In genomic region chr1:29029652-29030051, GRCh38 we compare ENCODE assay signal across 23 cellular contexts.
A peak's percentile ranks its signal among the peaks of the same experiment; 100 is the strongest.
DNase-seq lines count a peak whose midpoint lies in the region; ATAC-seq and TF ChIP-seq lines count a peak whose summit lies in the region.
"Had no signal": no experiment of that assay in that cellular context is flagged by ENCODE, and none has a peak within 500 bp of the region (broad histone marks: within the 10 kb centered on the region; RNA-seq: fewer than 3 reads in every experiment).

No MANE protein-coding gene starts in this region.

- peaks cover 4% of the 10 kb centered on the region for H3K4me1 Mint-ChIP-seq in endodermal cell

- DNase-seq in NCI-H82 (lab: John Stamatoyannopoulos, UW) (peak; percentile 21), NCI-H82 treated with DMSO at 0.1 percent for 48 hours (lab: John Stamatoyannopoulos, UW; ENCODE audit: unreplicated experiment) (no peak), NCI-H1105 (lab: John Stamatoyannopoulos, UW) (peak; percentile 40), NCI-H748 treated with DMSO at 0.1 percent for 48 hours (lab: John Stamatoyannopoulos, UW) (peak; percentile 39), endodermal cell (no peak), activated gamma-delta T cell treated with Interleukin-2 at 50 U/mL for 16 hours (no peak), ascending aorta (ENCODE audit: low spot score in 2 of 2) (no peak)
- DNase-seq in stimulated activated naive CD8-positive, alpha-beta T cell treated with anti-CD3 and anti-CD28 coated beads, Interleukin-15, Interleukin-2, amounts not matched to agents 100 U/mL and 50 U/mL, for 24 hours: no peak
- DNase-seq: ACHN; Calu3; central memory CD4-positive, alpha-beta T cell; dorsolateral prefrontal cortex; NCI-H226; ovary; right cardiac atrium; stimulated activated CD4-positive, alpha-beta T cell treated with anti-CD3 and anti-CD28 coated beads, Interleukin-4, amount 100 ng/mL, for 24 hours; thyroid gland had no signal

- no peaks in the 10 kb centered on the region for H3K27me3 Mint-ChIP-seq in endodermal cell (ENCODE audit: insufficient read depth)
- H3K27me3 Mint-ChIP-seq: natural killer cell treated with Interleukin-12 subunit alpha and Interleukin-12 subunit beta and Interleukin-15 and Interleukin-18, amount 100 ng/mL, for 72 hours; stimulated activated naive CD8-positive, alpha-beta T cell treated with anti-CD3 and anti-CD28 coated beads, Interleukin-15, Interleukin-2, amounts not matched to agents 100 ng/mL and 50 ng/mL, for 24 hours had no signal

- H3K27ac Mint-ChIP-seq in endodermal cell: no peak overlapping the region
- H3K27ac Mint-ChIP-seq: stimulated activated naive CD8-positive, alpha-beta T cell treated with anti-CD3 and anti-CD28 coated beads, Interleukin-15, Interleukin-2, amounts not matched to agents 100 ng/mL and 50 ng/mL, for 24 hours had no signal

- intact Hi-C loops in ascending aorta (cut with DNase I): loop anchor here (5.0 kb wide), 1 partner anchor 242 kb away; no protein-coding TSS in a partner anchor

- TF ChIP-seq CTCF in endodermal cell (conservative IDR thresholded peaks at IDR 0.05) (no peak), ascending aorta (IDR thresholded peaks at IDR 0.05) (no peak)

- H3K36me3 Mint-ChIP-seq in endodermal cell (ENCODE audit: low read depth): peaks cover 12% of the 10 kb centered on the region
- H3K36me3 Mint-ChIP-seq: natural killer cell treated with Interleukin-12 subunit alpha and Interleukin-12 subunit beta and Interleukin-15 and Interleukin-18, amount 100 ng/mL, for 72 hours had no signal

- H3K27me3 ChIP-seq in endodermal cell (ENCODE audit: control insufficient read depth, insufficient read depth, low read length, poor library complexity, severe bottlenecking): no peaks in the 10 kb centered on the region
- H3K27me3 ChIP-seq in ascending aorta: no peaks in the 10 kb centered on the region
- H3K27me3 ChIP-seq: BLaER1, dorsolateral prefrontal cortex, ovary, SJCRH30, thyroid gland had no signal

- H3K9ac ChIP-seq in endodermal cell (ENCODE audit: extremely low read depth, low read length, poor library complexity, severe bottlenecking): no peak overlapping the region
- H3K9ac ChIP-seq: BLaER1 had no signal

- 93 to 97% methylated on average over 2 to 4 of the region's 5 CpGs for WGBS in endodermal cell (ENCODE audit: insufficient coverage in 1 of 2, insufficient read length in 1 of 2), 2 experiments

- no peaks in the 10 kb centered on the region for H3K9me3 Mint-ChIP-seq in endodermal cell
- H3K9me3 Mint-ChIP-seq: activated naive CD4-positive, alpha-beta T cell treated with anti-CD3 and anti-CD28 coated beads, Interleukin-2, amount 50 U/mL, for 72 hours; natural killer cell treated with Interleukin-12 subunit alpha and Interleukin-12 subunit beta and Interleukin-15 and Interleukin-18, amount 100 ng/mL, for 72 hours; stimulated activated naive CD8-positive, alpha-beta T cell treated with anti-CD3 and anti-CD28 coated beads, Interleukin-15, Interleukin-2, amounts not matched to agents 100 ng/mL and 50 ng/mL, for 24 hours had no signal

- H3K4me3 Mint-ChIP-seq in endodermal cell: no peak overlapping the region
- H3K4me3 Mint-ChIP-seq: natural killer cell treated with Interleukin-12 subunit alpha and Interleukin-12 subunit beta and Interleukin-15 and Interleukin-18, amount 100 ng/mL, for 72 hours; stimulated activated naive CD8-positive, alpha-beta T cell treated with anti-CD3 and anti-CD28 coated beads, Interleukin-15, Interleukin-2, amounts not matched to agents 100 ng/mL and 50 ng/mL, for 24 hours had no signal

- H3K4me1 ChIP-seq in endodermal cell (ENCODE audit: control insufficient read depth, insufficient read depth, low read length) (no peaks in the 10 kb centered on the region), ascending aorta (no peaks in the 10 kb centered on the region)
- H3K4me1 ChIP-seq: BLaER1, thyroid gland had no signal

- peak overlapping the region; percentile 50 for H3K27ac ChIP-seq in endodermal cell (ENCODE audit: low read depth, low read length)
- no peak overlapping the region for H3K27ac ChIP-seq in ascending aorta
- H3K27ac ChIP-seq: BLaER1, dorsolateral prefrontal cortex, ovary, SJCRH30, thyroid gland had no signal

- ATAC-seq in stimulated activated naive CD8-positive, alpha-beta T cell treated with anti-CD3 and anti-CD28 coated beads, Interleukin-15, Interleukin-2, amounts not matched to agents 100 U/mL and 50 U/mL, for 24 hours: no peak
- ATAC-seq: activated naive CD4-positive, alpha-beta T cell treated with anti-CD3 and anti-CD28 coated beads, Interleukin-2, amount 50 U/mL, for 72 hours; HCT116; natural killer cell treated with Interleukin-12 subunit alpha and Interleukin-12 subunit beta and Interleukin-15 and Interleukin-18, amount 100 ng/mL, for 72 hours; right cardiac atrium had no signal

- no peaks in the 10 kb centered on the region for H3K9me3 ChIP-seq in endodermal cell (ENCODE audit: control insufficient read depth, low read length)
- H3K9me3 ChIP-seq in ascending aorta: no peaks in the 10 kb centered on the region
- H3K9me3 ChIP-seq: BLaER1, ovary, SJCRH30, thyroid gland had no signal

- H3K4me3 ChIP-seq in endodermal cell (ENCODE audit: low read length): no peak overlapping the region
- no peak overlapping the region for H3K4me3 ChIP-seq in ascending aorta
- H3K4me3 ChIP-seq: BLaER1, dorsolateral prefrontal cortex, ovary, SJCRH30, thyroid gland had no signal

- H3K36me3 ChIP-seq in endodermal cell (ENCODE audit: control insufficient read depth, insufficient read depth, low read length) (peaks cover 7% of the 10 kb centered on the region), ascending aorta (no peaks in the 10 kb centered on the region)
- H3K36me3 ChIP-seq: ovary, SJCRH30, thyroid gland had no signal

Comparison
In these comparisons a context has a peak if more than half of its experiments do, and no peak if none do; other contexts are left out.
1. DNase-seq: peak in NCI-H82 (single experiment), NCI-H1105 (single experiment) and NCI-H748 treated with DMSO at 0.1 percent for 48 hours (single experiment); none in NCI-H82 treated with DMSO at 0.1 percent for 48 hours (single experiment), endodermal cell (single experiment), activated gamma-delta T cell treated with Interleukin-2 at 50 U/mL for 16 hours (single experiment), ascending aorta (0 of 2) and stimulated activated naive CD8-positive, alpha-beta T cell treated with anti-CD3 and anti-CD28 coated beads, Interleukin-15, Interleukin-2, amounts not matched to agents 100 U/mL and 50 U/mL, for 24 hours (single experiment).